9 cellular contexts compared by ENCODE assay signal in genomic region chr14:69682607-69683263, GRCh38.
DNase-seq lines count a peak whose midpoint lies in the region; ATAC-seq and TF ChIP-seq lines count a peak whose summit lies in the region.
"Had no signal": no experiment of that assay in that cellular context is flagged by ENCODE, and none has a peak within 500 bp of the region (broad histone marks: within the 10 kb centered on the region; RNA-seq: fewer than 3 reads in every experiment).

No MANE protein-coding gene starts in this region.

- no peaks in the 10 kb centered on the region for H3K27me3 ChIP-seq in lung (ENCODE audit: control insufficient read depth, insufficient read depth)

- 33 to 62% methylated on average over 1 of the region's 1 CpG for WGBS in lung, 2 donors

- no peak for TF ChIP-seq CTCF in lung (IDR thresholded peaks at IDR 0.05; ENCODE audit: control extremely low read depth, extremely low read depth)

- peaks cover 23 to 30% of the 10 kb centered on the region in 2 donors for H3K4me1 ChIP-seq in lung (ENCODE audit: control insufficient read depth in 2 of 2, insufficient read depth in 2 of 2, low read length in 2 of 2)

- peaks cover 23% of the 10 kb centered on the region for H3K36me3 Mint-ChIP-seq in stimulated activated naive CD8-positive, alpha-beta T cell treated with anti-CD3 and anti-CD28 coated beads, Interleukin-15, Interleukin-2, amounts not matched to agents 100 ng/mL and 50 ng/mL, for 24 hours (ENCODE audit: low read depth)
- peaks cover 23% of the 10 kb centered on the region for H3K36me3 Mint-ChIP-seq in activated naive CD8-positive, alpha-beta T cell treated with anti-CD3 and anti-CD28 coated beads, Interleukin-2, amount 10 ng/mL, durations not matched to agents 7 days and 5 days

- no peak overlapping the region for H3K4me3 ChIP-seq in lung
- H3K4me3 ChIP-seq: PC-9 had no signal

- H3K4me1 Mint-ChIP-seq in stimulated activated naive CD8-positive, alpha-beta T cell treated with anti-CD3 and anti-CD28 coated beads, Interleukin-15, Interleukin-2, amounts not matched to agents 100 ng/mL and 50 ng/mL, for 24 hours (ENCODE audit: low read depth): peaks cover 79% of the 10 kb centered on the region
- H3K4me1 Mint-ChIP-seq in activated naive CD8-positive, alpha-beta T cell treated with anti-CD3 and anti-CD28 coated beads, Interleukin-2, amount 10 ng/mL, durations not matched to agents 7 days and 5 days: peaks cover 40% of the 10 kb centered on the region

- no peaks in the 10 kb centered on the region for H3K9me3 Mint-ChIP-seq in stimulated activated naive CD8-positive, alpha-beta T cell treated with anti-CD3 and anti-CD28 coated beads, Interleukin-15, Interleukin-2, amounts not matched to agents 100 ng/mL and 50 ng/mL, for 24 hours
- H3K9me3 Mint-ChIP-seq in activated naive CD8-positive, alpha-beta T cell treated with anti-CD3 and anti-CD28 coated beads, Interleukin-2, amount 10 ng/mL, durations not matched to agents 7 days and 5 days: no peaks in the 10 kb centered on the region

- H3K27me3 Mint-ChIP-seq in stimulated activated naive CD8-positive, alpha-beta T cell treated with anti-CD3 and anti-CD28 coated beads, Interleukin-15, Interleukin-2, amounts not matched to agents 100 ng/mL and 50 ng/mL, for 24 hours: no peaks in the 10 kb centered on the region
- H3K27me3 Mint-ChIP-seq in activated naive CD8-positive, alpha-beta T cell treated with anti-CD3 and anti-CD28 coated beads, Interleukin-2, amount 10 ng/mL, durations not matched to agents 7 days and 5 days: no peaks in the 10 kb centered on the region

- no peak for DNase-seq in stimulated activated naive CD8-positive, alpha-beta T cell treated with anti-CD3 and anti-CD28 coated beads, Interleukin-15, Interleukin-2, amounts not matched to agents 100 U/mL and 50 U/mL, for 24 hours
- DNase-seq in activated naive CD8-positive, alpha-beta T cell treated with anti-CD3 and anti-CD28 coated beads, Interleukin-2, amount 10 ng/mL, durations not matched to agents 7 days and 5 days: no peak
- DNase-seq in lung (ENCODE audit: low spot score): no peak
- DNase-seq in stimulated activated CD8-positive, alpha-beta memory T cell treated with anti-CD3 and anti-CD28 coated beads, Interleukin-4, amount 100 ng/mL, for 48 hours: no peak
- no peak for DNase-seq in activated gamma-delta T cell (lab: John Stamatoyannopoulos, UW)
- DNase-seq in NCI-H1436 (lab: John Stamatoyannopoulos, UW): no peak
- DNase-seq in pons (ENCODE audit: low spot score): no peak
- DNase-seq: PC-9 had no signal

- H3K27ac ChIP-seq in lung (ENCODE audit: low read depth in 1 of 2, low read length in 1 of 2): peak overlapping the region in 1 of 2 donors; percentile 76
- H3K27ac ChIP-seq: PC-9 had no signal

- no peaks in the 10 kb centered on the region for H3K9me3 ChIP-seq in lung (ENCODE audit: control insufficient read depth in 2 of 2, insufficient read depth in 1 of 2, low read length in 1 of 2)

- POLR2A ChIA-PET in activated naive CD8-positive, alpha-beta T cell treated with anti-CD3 and anti-CD28 coated beads, Interleukin-2, amount 10 ng/mL, durations not matched to agents 7 days and 5 days (lab: Charles Lee): interaction anchor here (0.6 to 1.1 kb wide), 3 partner anchors 10 to 69 kb away, joined by 3 to 4 read pairs (median 3); no protein-coding TSS in a partner anchor

- H3K27ac Mint-ChIP-seq in stimulated activated naive CD8-positive, alpha-beta T cell treated with anti-CD3 and anti-CD28 coated beads, Interleukin-15, Interleukin-2, amounts not matched to agents 100 ng/mL and 50 ng/mL, for 24 hours: peak overlapping the region; percentile 95
- peak overlapping the region; percentile 68 for H3K27ac Mint-ChIP-seq in activated naive CD8-positive, alpha-beta T cell treated with anti-CD3 and anti-CD28 coated beads, Interleukin-2, amount 10 ng/mL, durations not matched to agents 7 days and 5 days

- H3K36me3 ChIP-seq in lung (ENCODE audit: control insufficient read depth in 2 of 2, insufficient read depth in 2 of 2, low read length in 2 of 2): no peaks in the 10 kb centered on the region

- no peak for ATAC-seq in stimulated activated naive CD8-positive, alpha-beta T cell treated with anti-CD3 and anti-CD28 coated beads, Interleukin-15, Interleukin-2, amounts not matched to agents 100 U/mL and 50 U/mL, for 24 hours
- ATAC-seq in activated naive CD8-positive, alpha-beta T cell treated with anti-CD3 and anti-CD28 coated beads, Interleukin-2, amount 10 ng/mL, durations not matched to agents 7 days and 5 days (ENCODE audit: low read depth): peak; percentile 65
- peak; percentile 64 for ATAC-seq in lung (ENCODE audit: insufficient read depth, low FRiP score)

- H3K4me3 Mint-ChIP-seq in stimulated activated naive CD8-positive, alpha-beta T cell treated with anti-CD3 and anti-CD28 coated beads, Interleukin-15, Interleukin-2, amounts not matched to agents 100 ng/mL and 50 ng/mL, for 24 hours: peak overlapping the region; percentile 4
- H3K4me3 Mint-ChIP-seq in activated naive CD8-positive, alpha-beta T cell treated with anti-CD3 and anti-CD28 coated beads, Interleukin-2, amount 10 ng/mL, durations not matched to agents 7 days and 5 days: peak overlapping the region; percentile 3
